ENCODE assay signal across 1 cellular context in the genomic region with DNA sequence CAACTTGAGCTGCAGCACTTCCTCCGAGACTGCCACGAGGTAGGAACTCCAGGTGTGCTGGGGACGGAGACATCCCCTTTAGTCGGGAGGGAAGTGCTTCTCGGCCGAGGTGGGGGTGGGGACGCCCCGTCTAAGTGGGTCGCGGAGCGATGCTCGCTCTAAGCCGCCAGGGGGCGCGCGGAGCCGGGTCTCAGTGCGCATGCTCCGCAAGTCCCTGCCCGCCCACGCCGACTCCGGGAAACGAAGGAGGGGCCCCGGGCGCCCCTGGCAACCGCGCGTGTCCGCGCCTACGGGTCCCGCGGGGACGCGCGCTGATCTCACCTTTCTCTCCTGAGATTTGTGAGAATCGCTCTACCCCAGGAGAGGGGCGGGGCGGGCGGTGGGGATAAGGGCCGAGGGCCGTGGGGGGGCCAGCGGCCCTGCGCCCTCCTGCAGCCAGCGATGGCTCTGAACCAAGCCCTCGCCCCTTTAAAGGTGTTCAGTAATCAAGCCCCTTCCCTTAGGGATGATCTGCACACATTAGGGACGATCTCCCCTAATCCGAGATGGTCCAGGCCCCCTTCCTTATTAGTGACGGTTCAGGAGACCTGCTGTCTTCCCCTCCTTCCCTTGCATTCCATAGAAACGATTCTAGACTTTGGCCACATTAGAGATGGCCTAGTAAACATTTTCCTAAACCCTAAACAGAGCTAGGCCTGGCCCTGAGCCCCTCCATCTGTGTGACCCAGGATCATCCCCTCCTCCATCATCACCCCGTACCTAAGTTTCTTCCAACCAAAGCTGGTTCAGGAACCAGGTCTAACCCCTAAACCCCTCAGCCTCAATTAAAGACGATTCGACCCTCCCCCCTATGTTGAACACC.
TF ChIP-seq lines count a peak whose summit lies in the region.

No MANE protein-coding gene starts in this region.

TF ChIP-seq in K562, 482 proteins besides CTCF, POLR2A, EP300 and RAD21 (continued from another document and continues in another):
- TF ChIP-seq, protein P1, sequence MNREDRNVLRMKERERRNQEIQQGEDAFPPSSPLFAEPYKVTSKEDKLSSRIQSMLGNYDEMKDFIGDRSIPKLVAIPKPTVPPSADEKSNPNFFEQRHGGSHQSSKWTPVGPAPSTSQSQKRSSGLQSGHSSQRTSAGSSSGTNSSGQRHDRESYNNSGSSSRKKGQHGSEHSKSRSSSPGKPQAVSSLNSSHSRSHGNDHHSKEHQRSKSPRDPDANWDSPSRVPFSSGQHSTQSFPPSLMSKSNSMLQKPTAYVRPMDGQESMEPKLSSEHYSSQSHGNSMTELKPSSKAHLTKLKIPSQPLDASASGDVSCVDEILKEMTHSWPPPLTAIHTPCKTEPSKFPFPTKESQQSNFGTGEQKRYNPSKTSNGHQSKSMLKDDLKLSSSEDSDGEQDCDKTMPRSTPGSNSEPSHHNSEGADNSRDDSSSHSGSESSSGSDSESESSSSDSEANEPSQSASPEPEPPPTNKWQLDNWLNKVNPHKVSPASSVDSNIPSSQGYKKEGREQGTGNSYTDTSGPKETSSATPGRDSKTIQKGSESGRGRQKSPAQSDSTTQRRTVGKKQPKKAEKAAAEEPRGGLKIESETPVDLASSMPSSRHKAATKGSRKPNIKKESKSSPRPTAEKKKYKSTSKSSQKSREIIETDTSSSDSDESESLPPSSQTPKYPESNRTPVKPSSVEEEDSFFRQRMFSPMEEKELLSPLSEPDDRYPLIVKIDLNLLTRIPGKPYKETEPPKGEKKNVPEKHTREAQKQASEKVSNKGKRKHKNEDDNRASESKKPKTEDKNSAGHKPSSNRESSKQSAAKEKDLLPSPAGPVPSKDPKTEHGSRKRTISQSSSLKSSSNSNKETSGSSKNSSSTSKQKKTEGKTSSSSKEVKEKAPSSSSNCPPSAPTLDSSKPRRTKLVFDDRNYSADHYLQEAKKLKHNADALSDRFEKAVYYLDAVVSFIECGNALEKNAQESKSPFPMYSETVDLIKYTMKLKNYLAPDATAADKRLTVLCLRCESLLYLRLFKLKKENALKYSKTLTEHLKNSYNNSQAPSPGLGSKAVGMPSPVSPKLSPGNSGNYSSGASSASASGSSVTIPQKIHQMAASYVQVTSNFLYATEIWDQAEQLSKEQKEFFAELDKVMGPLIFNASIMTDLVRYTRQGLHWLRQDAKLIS (CRISPR knock-in tag; IDR thresholded peaks at IDR 0.05) = no peak
- TF ChIP-seq ATF7 (IDR thresholded peaks at IDR 0.05) = peak; percentile 70
- 0 out of 2 replicates have a peak, but pooled peaks have one; percentile 6 for TF ChIP-seq NBN (IDR thresholded peaks at IDR 0.05; ENCODE audit: low read depth)
- no peak for TF ChIP-seq TRIM28 (IDR thresholded peaks at IDR 0.05)
- TF ChIP-seq HCFC1 (IDR thresholded peaks at IDR 0.05; ENCODE audit: low read depth, low read length) = peak; percentile 53; the same call in 1 of the 2 replicates
- no peak for TF ChIP-seq NUFIP1 (IDR thresholded peaks at IDR 0.05; ENCODE audit: partially characterized antibody)
- TF ChIP-seq CTBP1 (IDR thresholded peaks at IDR 0.05; ENCODE audit: borderline replicate concordance) = peak; percentile 59; the same call in 1 of the 2 replicates
- TF ChIP-seq SRSF3 (IDR thresholded peaks at IDR 0.05; ENCODE audit: insufficient read depth, low read length) = no peak
- TF ChIP-seq C11orf30 (IDR thresholded peaks at IDR 0.05; ENCODE audit: low read depth) = no peak
- TF ChIP-seq CXXC5 (CRISPR knock-in tag; IDR thresholded peaks at IDR 0.05) = peak; percentile 65
- TF ChIP-seq ASH1L (IDR thresholded peaks at IDR 0.05; ENCODE audit: borderline replicate concordance, low read depth, partially characterized antibody) = no peak
- TF ChIP-seq, protein P2, sequence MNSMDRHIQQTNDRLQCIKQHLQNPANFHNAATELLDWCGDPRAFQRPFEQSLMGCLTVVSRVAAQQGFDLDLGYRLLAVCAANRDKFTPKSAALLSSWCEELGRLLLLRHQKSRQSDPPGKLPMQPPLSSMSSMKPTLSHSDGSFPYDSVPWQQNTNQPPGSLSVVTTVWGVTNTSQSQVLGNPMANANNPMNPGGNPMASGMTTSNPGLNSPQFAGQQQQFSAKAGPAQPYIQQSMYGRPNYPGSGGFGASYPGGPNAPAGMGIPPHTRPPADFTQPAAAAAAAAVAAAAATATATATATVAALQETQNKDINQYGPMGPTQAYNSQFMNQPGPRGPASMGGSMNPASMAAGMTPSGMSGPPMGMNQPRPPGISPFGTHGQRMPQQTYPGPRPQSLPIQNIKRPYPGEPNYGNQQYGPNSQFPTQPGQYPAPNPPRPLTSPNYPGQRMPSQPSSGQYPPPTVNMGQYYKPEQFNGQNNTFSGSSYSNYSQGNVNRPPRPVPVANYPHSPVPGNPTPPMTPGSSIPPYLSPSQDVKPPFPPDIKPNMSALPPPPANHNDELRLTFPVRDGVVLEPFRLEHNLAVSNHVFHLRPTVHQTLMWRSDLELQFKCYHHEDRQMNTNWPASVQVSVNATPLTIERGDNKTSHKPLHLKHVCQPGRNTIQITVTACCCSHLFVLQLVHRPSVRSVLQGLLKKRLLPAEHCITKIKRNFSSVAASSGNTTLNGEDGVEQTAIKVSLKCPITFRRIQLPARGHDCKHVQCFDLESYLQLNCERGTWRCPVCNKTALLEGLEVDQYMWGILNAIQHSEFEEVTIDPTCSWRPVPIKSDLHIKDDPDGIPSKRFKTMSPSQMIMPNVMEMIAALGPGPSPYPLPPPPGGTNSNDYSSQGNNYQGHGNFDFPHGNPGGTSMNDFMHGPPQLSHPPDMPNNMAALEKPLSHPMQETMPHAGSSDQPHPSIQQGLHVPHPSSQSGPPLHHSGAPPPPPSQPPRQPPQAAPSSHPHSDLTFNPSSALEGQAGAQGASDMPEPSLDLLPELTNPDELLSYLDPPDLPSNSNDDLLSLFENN (IDR thresholded peaks at IDR 0.05; ENCODE audit: low read depth in 2 of 2, low read length in 2 of 2) = no peak
- TF ChIP-seq, protein P3, sequence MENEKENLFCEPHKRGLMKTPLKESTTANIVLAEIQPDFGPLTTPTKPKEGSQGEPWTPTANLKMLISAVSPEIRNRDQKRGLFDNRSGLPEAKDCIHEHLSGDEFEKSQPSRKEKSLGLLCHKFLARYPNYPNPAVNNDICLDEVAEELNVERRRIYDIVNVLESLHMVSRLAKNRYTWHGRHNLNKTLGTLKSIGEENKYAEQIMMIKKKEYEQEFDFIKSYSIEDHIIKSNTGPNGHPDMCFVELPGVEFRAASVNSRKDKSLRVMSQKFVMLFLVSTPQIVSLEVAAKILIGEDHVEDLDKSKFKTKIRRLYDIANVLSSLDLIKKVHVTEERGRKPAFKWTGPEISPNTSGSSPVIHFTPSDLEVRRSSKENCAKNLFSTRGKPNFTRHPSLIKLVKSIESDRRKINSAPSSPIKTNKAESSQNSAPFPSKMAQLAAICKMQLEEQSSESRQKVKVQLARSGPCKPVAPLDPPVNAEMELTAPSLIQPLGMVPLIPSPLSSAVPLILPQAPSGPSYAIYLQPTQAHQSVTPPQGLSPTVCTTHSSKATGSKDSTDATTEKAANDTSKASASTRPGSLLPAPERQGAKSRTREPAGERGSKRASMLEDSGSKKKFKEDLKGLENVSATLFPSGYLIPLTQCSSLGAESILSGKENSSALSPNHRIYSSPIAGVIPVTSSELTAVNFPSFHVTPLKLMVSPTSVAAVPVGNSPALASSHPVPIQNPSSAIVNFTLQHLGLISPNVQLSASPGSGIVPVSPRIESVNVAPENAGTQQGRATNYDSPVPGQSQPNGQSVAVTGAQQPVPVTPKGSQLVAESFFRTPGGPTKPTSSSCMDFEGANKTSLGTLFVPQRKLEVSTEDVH (IDR thresholded peaks at IDR 0.05; ENCODE audit: low read depth, partially characterized antibody) = peak; percentile 31
- TF ChIP-seq CBX3 (IDR thresholded peaks at IDR 0.05; ENCODE audit: borderline replicate concordance in 1 of 2, low read length in 2 of 2) = no peak
- peak; percentile 84 for TF ChIP-seq RBM22 (IDR thresholded peaks at IDR 0.05; ENCODE audit: low read depth, low read length, poor library complexity, severe bottlenecking)
- peak; percentile 38 for TF ChIP-seq HNRNPLL (IDR thresholded peaks at IDR 0.05; ENCODE audit: low read depth, low read length, poor library complexity, severe bottlenecking)
- TF ChIP-seq FOSL1 (tag; conservative IDR thresholded peaks at IDR 0.05) = no peak
- TF ChIP-seq EP400 (IDR thresholded peaks at IDR 0.05) = no peak
- TF ChIP-seq SMC3 (conservative IDR thresholded peaks at IDR 0.05; ENCODE audit: insufficient read depth, low read depth, low read length) = peak; percentile 69
- TF ChIP-seq, protein P4, sequence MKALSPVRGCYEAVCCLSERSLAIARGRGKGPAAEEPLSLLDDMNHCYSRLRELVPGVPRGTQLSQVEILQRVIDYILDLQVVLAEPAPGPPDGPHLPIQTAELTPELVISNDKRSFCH (CRISPR knock-in tag; IDR thresholded peaks at IDR 0.05) = no peak
- TF ChIP-seq, protein P4 (tag; IDR thresholded peaks at IDR 0.05) = 0 out of 2 replicates have a peak, but pooled peaks have one; percentile 40
- peak; percentile 44; the same call in 1 of the 2 replicates for TF ChIP-seq MTA3 (IDR thresholded peaks at IDR 0.05; ENCODE audit: borderline replicate concordance)
- TF ChIP-seq CREBBP (IDR thresholded peaks at IDR 0.05; ENCODE audit: low read depth, low read length) = no peak
- TF ChIP-seq, protein P5, sequence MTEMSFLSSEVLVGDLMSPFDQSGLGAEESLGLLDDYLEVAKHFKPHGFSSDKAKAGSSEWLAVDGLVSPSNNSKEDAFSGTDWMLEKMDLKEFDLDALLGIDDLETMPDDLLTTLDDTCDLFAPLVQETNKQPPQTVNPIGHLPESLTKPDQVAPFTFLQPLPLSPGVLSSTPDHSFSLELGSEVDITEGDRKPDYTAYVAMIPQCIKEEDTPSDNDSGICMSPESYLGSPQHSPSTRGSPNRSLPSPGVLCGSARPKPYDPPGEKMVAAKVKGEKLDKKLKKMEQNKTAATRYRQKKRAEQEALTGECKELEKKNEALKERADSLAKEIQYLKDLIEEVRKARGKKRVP (CRISPR knock-in tag; IDR thresholded peaks at IDR 0.05) = no peak
- no peak for TF ChIP-seq HDGF (IDR thresholded peaks at IDR 0.05)
- 0 out of 2 replicates have a peak, but pooled peaks have one; percentile 1 for TF ChIP-seq DPF2 (IDR thresholded peaks at IDR 0.05)
- TF ChIP-seq PCBP1 (IDR thresholded peaks at IDR 0.05; ENCODE audit: low read depth, low read length, poor library complexity, severe bottlenecking) = peak; percentile 36
- TF ChIP-seq BMI1 (IDR thresholded peaks at IDR 0.05; ENCODE audit: low read length) = peak; percentile 84; the same call in 1 of the 2 replicates
- TF ChIP-seq POLR2B (IDR thresholded peaks at IDR 0.05; ENCODE audit: low read depth, partially characterized antibody) = no peak
- 0 out of 2 replicates have a peak, but pooled peaks have one; percentile 21 for TF ChIP-seq JUN (IDR thresholded peaks at IDR 0.05; ENCODE audit: borderline replicate concordance, low read depth, low read length)
- no peak for TF ChIP-seq JUN (CRISPR knock-in tag; IDR thresholded peaks at IDR 0.05; ENCODE audit: borderline replicate concordance)
- TF ChIP-seq NFE2L1 (tag; IDR thresholded peaks at IDR 0.05; ENCODE audit: borderline replicate concordance, low read depth) = no peak
- peak; percentile 93 for TF ChIP-seq NFIC (IDR thresholded peaks at IDR 0.05)
- TF ChIP-seq NR3C1 (CRISPR knock-in tag; IDR thresholded peaks at IDR 0.05) = no peak
- no peak for TF ChIP-seq RBM14 (IDR thresholded peaks at IDR 0.05; ENCODE audit: borderline replicate concordance, insufficient read depth, low read depth, low read length)
- TF ChIP-seq PPARD (CRISPR knock-in tag; IDR thresholded peaks at IDR 0.05) = no peak
- no peak for TF ChIP-seq ZNF12 (CRISPR knock-in tag; IDR thresholded peaks at IDR 0.05)
- no peak for TF ChIP-seq MCM7 (IDR thresholded peaks at IDR 0.05)
- TF ChIP-seq, protein P6, sequence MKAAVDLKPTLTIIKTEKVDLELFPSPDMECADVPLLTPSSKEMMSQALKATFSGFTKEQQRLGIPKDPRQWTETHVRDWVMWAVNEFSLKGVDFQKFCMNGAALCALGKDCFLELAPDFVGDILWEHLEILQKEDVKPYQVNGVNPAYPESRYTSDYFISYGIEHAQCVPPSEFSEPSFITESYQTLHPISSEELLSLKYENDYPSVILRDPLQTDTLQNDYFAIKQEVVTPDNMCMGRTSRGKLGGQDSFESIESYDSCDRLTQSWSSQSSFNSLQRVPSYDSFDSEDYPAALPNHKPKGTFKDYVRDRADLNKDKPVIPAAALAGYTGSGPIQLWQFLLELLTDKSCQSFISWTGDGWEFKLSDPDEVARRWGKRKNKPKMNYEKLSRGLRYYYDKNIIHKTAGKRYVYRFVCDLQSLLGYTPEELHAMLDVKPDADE (conservative IDR thresholded peaks at IDR 0.05; ENCODE audit: control insufficient read depth, low read depth, low read length) = no peak
- peak; percentile 79; the same call in 1 of the 2 replicates for TF ChIP-seq SPI1 (IDR thresholded peaks at IDR 0.05; ENCODE audit: borderline replicate concordance, low read depth, low read length)
- no peak for TF ChIP-seq ZNF445 (CRISPR knock-in tag; IDR thresholded peaks at IDR 0.05; ENCODE audit: low read depth)
- TF ChIP-seq, protein P7, sequence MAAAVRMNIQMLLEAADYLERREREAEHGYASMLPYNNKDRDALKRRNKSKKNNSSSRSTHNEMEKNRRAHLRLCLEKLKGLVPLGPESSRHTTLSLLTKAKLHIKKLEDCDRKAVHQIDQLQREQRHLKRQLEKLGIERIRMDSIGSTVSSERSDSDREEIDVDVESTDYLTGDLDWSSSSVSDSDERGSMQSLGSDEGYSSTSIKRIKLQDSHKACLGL (CRISPR knock-in tag; IDR thresholded peaks at IDR 0.05; ENCODE audit: borderline replicate concordance, poor library complexity, severe bottlenecking) = no peak
- TF ChIP-seq KDM1A (IDR thresholded peaks at IDR 0.05) = no peak; a peak in 1 of 4 replicates
- no peak for TF ChIP-seq PRMT5 (CRISPR knock-in tag; IDR thresholded peaks at IDR 0.05)
- peak; percentile 72 to 78 for TF ChIP-seq MAZ (CRISPR knock-in tag; conservative IDR thresholded peaks at IDR 0.05 in 1 of 2, IDR thresholded peaks at IDR 0.05 in 1 of 2)
- TF ChIP-seq NFXL1 (CRISPR knock-in tag; IDR thresholded peaks at IDR 0.05) = no peak
- no peak for TF ChIP-seq SIN3B (IDR thresholded peaks at IDR 0.05; ENCODE audit: low read depth)
- TF ChIP-seq RCOR1 (IDR thresholded peaks at IDR 0.05; ENCODE audit: borderline replicate concordance in 1 of 2, low read depth in 2 of 2, low read length in 2 of 2) = peak in 1 of 2 experiments; percentile 81; a peak in 1 of 4 replicates
- TF ChIP-seq SREBF1 (IDR thresholded peaks at IDR 0.05; ENCODE audit: borderline replicate concordance, low read depth, low read length) = no peak
